Comparison of ENCODE assay signal across 11 cellular contexts in genomic region chr7:149760538-149760937, GRCh38. TPM values are rescaled to one million over a fixed set of nuclear protein-coding genes. Genes with fewer than 3 reads are reported as not detected.
"Had no signal": no experiment of that assay in that cellular context is flagged by ENCODE, and none has a peak within 500 bp of the region (broad histone marks: within the 10 kb centered on the region; RNA-seq: fewer than 3 reads in every experiment).

No MANE protein-coding gene starts in this region.

- H3K27ac Mint-ChIP-seq: GM23338, H9, HFFc6 had no signal

- ATAC-seq: GM23338, HCT116 had no signal

- H3K9me3 ChIP-seq: HAP-1 had no signal

- H3K4me1 ChIP-seq: HAP-1 had no signal

- H3K9ac ChIP-seq: GM23248 had no signal

- H3K27ac ChIP-seq: GM23248 had no signal

- H3K4me2 ChIP-seq: GM23338 had no signal

- FAIRE-seq: H1, H54 had no signal

- H3K36me3 ChIP-seq: HAP-1 had no signal

- H3K4me3 ChIP-seq: GM23248, GM23338, HAP-1 had no signal

- DNase-seq: GM23248, GOT3, H7, H9, HCEC 1CT, HFFc6 had no signal

- H2AFZ ChIP-seq: GM23248, GM23338 had no signal

- H3K4me3 Mint-ChIP-seq: GM23338, H9, HFFc6 had no signal

RNA-seq across cellular contexts. Expression of gene ZNF467, which starts 12.8 kb away (rescaled TPM):
- total RNA-seq: GM23248 had no signal
- polyA plus RNA-seq: GM23248 had no signal
